12 cellular contexts compared by ENCODE assay signal in genomic region chr1:166952002-166952746, GRCh38. TPM values are rescaled to one million over a fixed set of nuclear protein-coding genes. Genes with fewer than 3 reads are reported as not detected.
DNase-seq lines count a peak whose midpoint lies in the region; ATAC-seq and TF ChIP-seq lines count a peak whose summit lies in the region.
"Had no signal": no experiment of that assay in that cellular context is flagged by ENCODE, and none has a peak within 500 bp of the region (broad histone marks: within the 10 kb centered on the region; RNA-seq: fewer than 3 reads in every experiment).

No MANE protein-coding gene starts in this region.

- TF ChIP-seq CTCF in HFFc6 (IDR thresholded peaks at IDR 0.05) = no peak
- no peak for TF ChIP-seq CTCF in hepatocyte (IDR thresholded peaks at IDR 0.05; ENCODE audit: poor library complexity)

- peaks cover 31% of the 10 kb centered on the region for H3K4me1 Mint-ChIP-seq in HFFc6 (ENCODE audit: low read depth)

- DNase-seq in HFFc6 = peak; percentile 32
- peak; percentile 95 for DNase-seq in SW480 (ENCODE audit: low spot score)
- DNase-seq in foreskin melanocyte = peak; percentile 74
- DNase-seq in renal cortical epithelial cell (ENCODE audit: low read depth) = peak; percentile 89
- DNase-seq in stimulated activated naive CD4-positive, alpha-beta T cell treated with Interleukin-2 at 50 U/mL for 16 hours (lab: John Stamatoyannopoulos, UW) = no peak
- DNase-seq in hepatocyte (ENCODE audit: low spot score) = no peak
- DNase-seq: lower lobe of right lung; NCI-H2029 treated with DMSO at 0.1 percent for 48 hours; stimulated activated CD4-positive, alpha-beta T cell treated with anti-CD3 and anti-CD28 coated beads, Interleukin-15, amount 100 ng/mL, for 24 hours had no signal

- no peaks in the 10 kb centered on the region for H3K36me3 ChIP-seq in hepatocyte (replicated peaks; ENCODE audit: insufficient read depth, low read depth)
- H3K36me3 ChIP-seq: lower lobe of right lung had no signal

- H2AFZ ChIP-seq in hepatocyte = no peak overlapping the region

- no peak overlapping the region for H3K4me2 ChIP-seq in hepatocyte

- ATAC-seq in HG02981 (IDR thresholded peaks at IDR 0.05; ENCODE audit: unreplicated experiment) (no peak), HG02759 (IDR thresholded peaks at IDR 0.05; ENCODE audit: unreplicated experiment) (no peak)
- ATAC-seq: lower lobe of right lung had no signal

- H3K4me3 ChIP-seq in hepatocyte = no peak overlapping the region
- H3K4me3 ChIP-seq: lower lobe of right lung, SK-N-MC had no signal

- H3K9me3 ChIP-seq in hepatocyte (ENCODE audit: low read depth) = no peaks in the 10 kb centered on the region
- H3K9me3 ChIP-seq: lower lobe of right lung had no signal

- peaks cover 38% of the 10 kb centered on the region for H3K27me3 ChIP-seq in hepatocyte

- H3K79me2 ChIP-seq in hepatocyte = no peaks in the 10 kb centered on the region

- H3K9me2 ChIP-seq in hepatocyte (replicated peaks; ENCODE audit: insufficient read depth) = no peaks in the 10 kb centered on the region

- H3K36me3 Mint-ChIP-seq in HFFc6 (ENCODE audit: low read depth) = no peaks in the 10 kb centered on the region

- H3K9me3 Mint-ChIP-seq in HFFc6 = no peaks in the 10 kb centered on the region

- no peaks in the 10 kb centered on the region for H3K4me1 ChIP-seq in hepatocyte (ENCODE audit: insufficient read depth)
- H3K4me1 ChIP-seq: lower lobe of right lung had no signal

- H4K20me1 ChIP-seq in hepatocyte (ENCODE audit: insufficient read depth, poor library complexity, severe bottlenecking) = no peaks in the 10 kb centered on the region

- WGBS in hepatocyte (ENCODE audit: low lambda C conversion rate, missing lambda C conversion rate) = 57% methylated on average over 4 of the region's 4 CpGs

- no peak overlapping the region for H3K4me3 Mint-ChIP-seq in HFFc6

- H3K27ac ChIP-seq in hepatocyte = no peak overlapping the region
- H3K27ac ChIP-seq: lower lobe of right lung, SK-N-MC had no signal

- no peak overlapping the region for H3K27ac Mint-ChIP-seq in HFFc6

- H3K27me3 Mint-ChIP-seq in HFFc6 (ENCODE audit: insufficient read depth) = peaks cover 9% of the 10 kb centered on the region

RNA-seq across cellular contexts. Expression of gene ILDR2, which starts 23.2 kb away (rescaled TPM):
- total RNA-seq in HFFc6 (2021; fragmentation: NEBNext Ultra II Directional; extraction: Animal tissue kit (Norgen Biotek cat#: 25700)) = not detected
- 4.7 and 17.5 TPM in 2 replicates for total RNA-seq in renal cortical epithelial cell
- total RNA-seq in hepatocyte = 2.4 and 3.4 TPM in 2 replicates
- 0.28 and 1.6 TPM in 2 replicates for polyA plus RNA-seq in hepatocyte

RNA-seq across cellular contexts. Expression of gene MAEL, which starts 36.9 kb away (rescaled TPM):
- not detected for total RNA-seq in HFFc6 (2021; fragmentation: NEBNext Ultra II Directional; extraction: Animal tissue kit (Norgen Biotek cat#: 25700))
- total RNA-seq in renal cortical epithelial cell = 0.17 and 0.65 TPM in 2 replicates
- total RNA-seq in hepatocyte = not detected in 2 replicates
- 0.45 TPM in 1 of 2 replicates, not detected in the other for polyA plus RNA-seq in hepatocyte
- total RNA-seq: lower lobe of right lung had no signal

Comparison
In these comparisons a context has a peak if more than half of its experiments do, and no peak if none do; other contexts are left out.
1. DNase-seq: peak in HFFc6 (single experiment), SW480 (single experiment), foreskin melanocyte (single experiment) and renal cortical epithelial cell (single experiment); none in stimulated activated naive CD4-positive, alpha-beta T cell treated with Interleukin-2 at 50 U/mL for 16 hours (single experiment) and hepatocyte (single experiment).